26 cellular contexts compared by ENCODE assay signal in genomic region chr3:35651888-35652287, GRCh38. TPM values are rescaled to one million over a fixed set of nuclear protein-coding genes. Genes with fewer than 3 reads are reported as not detected.
DNase-seq lines count a peak whose midpoint lies in the region; ATAC-seq, FAIRE-seq and TF ChIP-seq lines count a peak whose summit lies in the region.
"Had no signal": no experiment of that assay in that cellular context is flagged by ENCODE, and none has a peak within 500 bp of the region (broad histone marks: within the 10 kb centered on the region; RNA-seq: fewer than 3 reads in every experiment).

No MANE protein-coding gene starts in this region.

- no peak for TF ChIP-seq POLR2A in endothelial cell of umbilical vein (IDR thresholded peaks at IDR 0.05; ENCODE audit: low read depth, low read length)

- H3K9ac ChIP-seq in DND-41 (ENCODE audit: low read depth, low read length) (peak overlapping the region; percentile 97), PC-3 (ENCODE audit: low read length) (no peak overlapping the region), endothelial cell of umbilical vein (replicated peaks; ENCODE audit: extremely low read depth, insufficient read depth, low read length) (no peak overlapping the region), neural progenitor cell (no peak overlapping the region), colonic mucosa (ENCODE audit: low read depth in 2 of 2, low read length in 2 of 2) (no peak overlapping the region)

- ATAC-seq in DND-41 (ENCODE audit: insufficient read depth, low read depth), result peak; percentile 14
- peak; percentile 96 for ATAC-seq in PC-3
- no peak for ATAC-seq in left cardiac atrium
- no peak for ATAC-seq in HG02798 (IDR thresholded peaks at IDR 0.05; ENCODE audit: poor library complexity, unreplicated experiment)
- ATAC-seq: left lung, mucosa of descending colon had no signal

- no peaks in the 10 kb centered on the region for H3K9me2 ChIP-seq in PC-3 (replicated peaks; ENCODE audit: low read length)

- TF ChIP-seq CTCF in DND-41 (IDR thresholded peaks at IDR 0.05; ENCODE audit: borderline replicate concordance, extremely low read depth, low read length, poor library complexity, severe bottlenecking) (no peak), PC-3 (conservative IDR thresholded peaks at IDR 0.05; ENCODE audit: low read depth, low read length) (no peak), endothelial cell of umbilical vein (IDR thresholded peaks at IDR 0.05; ENCODE audit: extremely low read depth in 1 of 2, insufficient read depth in 1 of 2, low read depth in 1 of 2, low read length in 2 of 2) (no peak), neural progenitor cell (IDR thresholded peaks at IDR 0.05) (no peak), colonic mucosa (IDR thresholded peaks at IDR 0.05) (no peak)

- peak overlapping the region; percentile 29 for H3K27ac Mint-ChIP-seq in neural progenitor cell
- H3K27ac Mint-ChIP-seq: activated CD4-positive, alpha-beta memory T cell treated with anti-CD3 and anti-CD28 coated beads for 36 hours; activated naive CD4-positive, alpha-beta T cell treated with anti-CD3 and anti-CD28 coated beads, Interleukin-2, amount 50 U/mL, for 24 hours; activated T-cell treated with anti-CD3 and anti-CD28 coated beads, Interleukin-2, amount 50 U/mL, for 24 hours had no signal

- no peak overlapping the region for H3K4me3 Mint-ChIP-seq in neural progenitor cell
- H3K4me3 Mint-ChIP-seq: activated CD4-positive, alpha-beta memory T cell treated with anti-CD3 and anti-CD28 coated beads for 36 hours; activated naive CD4-positive, alpha-beta T cell treated with anti-CD3 and anti-CD28 coated beads, Interleukin-2, amount 50 U/mL, for 24 hours; activated T-cell treated with anti-CD3 and anti-CD28 coated beads, Interleukin-2, amount 50 U/mL, for 24 hours had no signal

- H3K4me1 ChIP-seq in DND-41 (ENCODE audit: insufficient read depth, low read length), result peaks cover 92% of the 10 kb centered on the region
- H3K4me1 ChIP-seq in PC-3 (ENCODE audit: insufficient read depth, low read length), result peaks cover 7% of the 10 kb centered on the region
- H3K4me1 ChIP-seq in endothelial cell of umbilical vein (ENCODE audit: control insufficient read depth, extremely low read depth, insufficient read depth, low read length), result no peaks in the 10 kb centered on the region
- no peaks in the 10 kb centered on the region for H3K4me1 ChIP-seq in neural progenitor cell
- no peaks in the 10 kb centered on the region for H3K4me1 ChIP-seq in colonic mucosa
- H3K4me1 ChIP-seq: left lung, testis had no signal

- no peaks in the 10 kb centered on the region for H3K9me3 Mint-ChIP-seq in neural progenitor cell
- H3K9me3 Mint-ChIP-seq: activated CD4-positive, alpha-beta memory T cell treated with anti-CD3 and anti-CD28 coated beads for 36 hours; activated naive CD4-positive, alpha-beta T cell treated with anti-CD3 and anti-CD28 coated beads, Interleukin-2, amount 50 U/mL, for 24 hours; activated T-cell treated with anti-CD3 and anti-CD28 coated beads, Interleukin-2, amount 50 U/mL, for 24 hours had no signal

- H3K9me3 ChIP-seq in DND-41 (ENCODE audit: insufficient read depth, low read length, severe bottlenecking), result no peaks in the 10 kb centered on the region
- H3K9me3 ChIP-seq in PC-3 (ENCODE audit: low read length), result no peaks in the 10 kb centered on the region
- no peaks in the 10 kb centered on the region for H3K9me3 ChIP-seq in endothelial cell of umbilical vein (replicated peaks; ENCODE audit: control insufficient read depth, insufficient read depth, low read length)
- no peaks in the 10 kb centered on the region for H3K9me3 ChIP-seq in neural progenitor cell (ENCODE audit: low read depth)
- no peaks in the 10 kb centered on the region for H3K9me3 ChIP-seq in colonic mucosa
- H3K9me3 ChIP-seq: left lung, mucosa of descending colon, testis had no signal

- no peaks in the 10 kb centered on the region for H3K27me3 ChIP-seq in DND-41 (ENCODE audit: insufficient read depth, low read length, poor library complexity)
- no peaks in the 10 kb centered on the region for H3K27me3 ChIP-seq in PC-3 (ENCODE audit: low read length)
- no peaks in the 10 kb centered on the region for H3K27me3 ChIP-seq in endothelial cell of umbilical vein (ENCODE audit: control insufficient read depth in 2 of 2, insufficient read depth in 2 of 2, low read length in 2 of 2)
- H3K27me3 ChIP-seq in neural progenitor cell, result no peaks in the 10 kb centered on the region
- no peaks in the 10 kb centered on the region for H3K27me3 ChIP-seq in colonic mucosa
- H3K27me3 ChIP-seq: left lung, testis had no signal

- H4K20me1 ChIP-seq in DND-41 (ENCODE audit: insufficient read depth, low read length) (no peaks in the 10 kb centered on the region), PC-3 (ENCODE audit: low read length) (no peaks in the 10 kb centered on the region), endothelial cell of umbilical vein (replicated peaks; ENCODE audit: control insufficient read depth, extremely low read depth, insufficient read depth, low read length) (no peaks in the 10 kb centered on the region), neural progenitor cell (ENCODE audit: low read depth) (no peaks in the 10 kb centered on the region)

- CTCF ChIA-PET in PC-3 (lab: Charles Lee), result no interaction called here
- CTCF ChIA-PET in endothelial cell of umbilical vein (lab: Charles Lee), result no interaction called here

- H3F3A ChIP-seq in PC-3 (ENCODE audit: low read length, unreplicated experiment) (no peaks in the 10 kb centered on the region), neural progenitor cell (ENCODE audit: low read depth) (no peaks in the 10 kb centered on the region)

- no peak for FAIRE-seq in endothelial cell of umbilical vein (lab: Jason Lieb, UNC)
- FAIRE-seq: GM12891, small intestine had no signal

- H3K4me2 ChIP-seq in DND-41 (ENCODE audit: insufficient read depth, low read length) (peak overlapping the region; percentile 64), PC-3 (ENCODE audit: low read length) (peak overlapping the region; percentile 32; the same call in 1 of the 2 replicates), endothelial cell of umbilical vein (ENCODE audit: insufficient read depth, low read length) (no peak overlapping the region), neural progenitor cell (no peak overlapping the region)

- H3K27ac ChIP-seq in DND-41 (ENCODE audit: low read length), result peak overlapping the region; percentile 100
- peak overlapping the region; percentile 31 for H3K27ac ChIP-seq in PC-3 (ENCODE audit: low read length)
- H3K27ac ChIP-seq in endothelial cell of umbilical vein (ENCODE audit: insufficient read depth, low read depth, low read length), result no peak overlapping the region
- no peak overlapping the region for H3K27ac ChIP-seq in neural progenitor cell
- no peak overlapping the region for H3K27ac ChIP-seq in colonic mucosa
- H3K27ac ChIP-seq: left lung, RWPE1, testis, VCaP had no signal

- peak overlapping the region in 1 of 2 experiments; percentile 49; a peak in 3 of 4 replicates for H3K4me3 ChIP-seq in DND-41 (ENCODE audit: low read depth in 1 of 2, low read length in 2 of 2)
- no peak overlapping the region for H3K4me3 ChIP-seq in PC-3 (ENCODE audit: low read length)
- no peak overlapping the region for H3K4me3 ChIP-seq in endothelial cell of umbilical vein (replicated peaks in 1 of 3; ENCODE audit: insufficient read depth in 1 of 3, low read depth in 1 of 3, low read length in 3 of 3)
- no peak overlapping the region for H3K4me3 ChIP-seq in neural progenitor cell
- no peak overlapping the region for H3K4me3 ChIP-seq in colonic mucosa
- H3K4me3 ChIP-seq: left lung, mucosa of descending colon, testis had no signal

- DNase-seq in DND-41, result no peak
- DNase-seq in PC-3, result peak; percentile 66
- no peak for DNase-seq in endothelial cell of umbilical vein (ENCODE audit: low read depth, low spot score)
- DNase-seq in neural progenitor cell (ENCODE audit: low spot score), result no peak
- DNase-seq in NCI-H524 (lab: John Stamatoyannopoulos, UW), result no peak
- DNase-seq in left cardiac atrium, result no peak
- DNase-seq in colonic mucosa, result no peak
- DNase-seq: activated CD4-positive, alpha-beta memory T cell treated with anti-CD3 and anti-CD28 coated beads for 36 hours; activated T-cell treated with anti-CD3 and anti-CD28 coated beads, Interleukin-2, amount 50 U/mL, for 24 hours; central memory CD4-positive, alpha-beta T cell; effector memory CD4-positive, alpha-beta T cell; GF-D8; GOT3; left lung; mucosa of descending colon; NCI-H1092; NCI-H774; small intestine; stimulated activated CD4-positive, alpha-beta T cell treated with anti-CD3 and anti-CD28 coated beads, Interleukin-4, amount 100 ng/mL, for 4 hours; testis had no signal

- no peaks in the 10 kb centered on the region for H3K9me1 ChIP-seq in endothelial cell of umbilical vein (replicated peaks; ENCODE audit: control insufficient read depth, extremely low read depth, insufficient read depth, low read length)

- dilution Hi-C loops in endothelial cell of umbilical vein (cut with MboI; ENCODE audit: extremely low pct_ligation_motif_present, low sequenced_read_pairs), result no loop called here

- POLR2A ChIA-PET in PC-3 (lab: Charles Lee; ENCODE audit: unreplicated experiment), result interaction anchor here (0.6 kb wide), 2 partner anchors 257 to 776 kb away, joined by 3 to 5 read pairs; no protein-coding TSS in a partner anchor
- POLR2A ChIA-PET in endothelial cell of umbilical vein (lab: Charles Lee), result no interaction called here

- no TSS peak for BruUV-seq in PC-3 (replicated peaks; lab: Mats Ljungman, UMichigan)
- BruUV-seq in endothelial cell of umbilical vein (replicated peaks; lab: Mats Ljungman, UMichigan), result no TSS peak

- H3K27me3 Mint-ChIP-seq in neural progenitor cell (ENCODE audit: insufficient read depth, low read depth), result no peaks in the 10 kb centered on the region
- H3K27me3 Mint-ChIP-seq: activated CD4-positive, alpha-beta memory T cell treated with anti-CD3 and anti-CD28 coated beads for 36 hours; activated T-cell treated with anti-CD3 and anti-CD28 coated beads, Interleukin-2, amount 50 U/mL, for 24 hours had no signal

- H3K36me3 Mint-ChIP-seq in neural progenitor cell, result no peaks in the 10 kb centered on the region
- H3K36me3 Mint-ChIP-seq: activated CD4-positive, alpha-beta memory T cell treated with anti-CD3 and anti-CD28 coated beads for 36 hours; activated naive CD4-positive, alpha-beta T cell treated with anti-CD3 and anti-CD28 coated beads, Interleukin-2, amount 50 U/mL, for 24 hours had no signal

- H3K36me3 ChIP-seq in DND-41 (ENCODE audit: insufficient read depth, low read length) (peaks cover 60% of the 10 kb centered on the region), PC-3 (ENCODE audit: low read depth, low read length) (no peaks in the 10 kb centered on the region), endothelial cell of umbilical vein (ENCODE audit: control insufficient read depth in 2 of 2, extremely low read depth in 1 of 2, insufficient read depth in 2 of 2, low read length in 2 of 2) (no peaks in the 10 kb centered on the region), neural progenitor cell (no peaks in the 10 kb centered on the region), colonic mucosa (no peaks in the 10 kb centered on the region)
- H3K36me3 ChIP-seq: left lung had no signal

- H3K79me2 ChIP-seq in DND-41 (ENCODE audit: insufficient read depth, low read length) (peaks cover 98% of the 10 kb centered on the region), PC-3 (ENCODE audit: low read length) (no peaks in the 10 kb centered on the region), endothelial cell of umbilical vein (ENCODE audit: control insufficient read depth, insufficient read depth, low read length) (no peaks in the 10 kb centered on the region), neural progenitor cell (ENCODE audit: low read depth) (no peaks in the 10 kb centered on the region)

- peaks cover 19% of the 10 kb centered on the region for H3K4me1 Mint-ChIP-seq in neural progenitor cell
- H3K4me1 Mint-ChIP-seq: activated naive CD4-positive, alpha-beta T cell treated with anti-CD3 and anti-CD28 coated beads, Interleukin-2, amount 50 U/mL, for 24 hours had no signal

- intact Hi-C loops in PC-3 (cut with micrococcal nuclease) (loop anchor here (5.0 kb wide), 1 partner anchor 770 kb away; no protein-coding TSS in a partner anchor), endothelial cell of umbilical vein (cut with micrococcal nuclease) (loop anchor here (2.0 kb wide), 1 partner anchor 73 kb away; no protein-coding TSS in a partner anchor), left cardiac atrium (cut with DNase I) (no loop called here), colonic mucosa (cut with DNase I) (no loop called here)

- H2AFZ ChIP-seq in DND-41 (ENCODE audit: low read depth, low read length) (no peak overlapping the region), PC-3 (ENCODE audit: low read length) (no peak overlapping the region), endothelial cell of umbilical vein (ENCODE audit: low read depth, low read length) (no peak overlapping the region), neural progenitor cell (replicated peaks) (no peak overlapping the region)

RNA-seq across cellular contexts. Expression of gene ARPP21, which starts 12.6 kb away (rescaled TPM):
- total RNA-seq in PC-3 (2014; rRNA removed), result not detected in 2 replicates
- not detected in 2 replicates for total RNA-seq in endothelial cell of umbilical vein
- polyA plus RNA-seq in endothelial cell of umbilical vein, result not detected in 2 replicates
- not detected in 2 replicates for polyA plus RNA-seq in endothelial cell of umbilical vein (2011; cell fraction: cytosol; rRNA removed)
- polyA plus RNA-seq in endothelial cell of umbilical vein (2011; cell fraction: nucleus; rRNA removed), result not detected in 2 replicates
- polyA plus RNA-seq in endothelial cell of umbilical vein (2012), result not detected in 2 replicates
- polyA minus RNA-seq in endothelial cell of umbilical vein, result 0.57 TPM in 1 of 2 replicates, not detected in the other
- not detected for polyA minus RNA-seq in endothelial cell of umbilical vein (2011; cell fraction: cytosol; rRNA and poly(A)+ RNA removed)
- polyA minus RNA-seq in endothelial cell of umbilical vein (2011; cell fraction: nucleus; rRNA and poly(A)+ RNA removed), result not detected in 2 replicates
- 0.19 TPM in 1 of 2 replicates, not detected in the other for total RNA-seq in neural progenitor cell (ENCODE audit: low replicate concordance)
- total RNA-seq in left cardiac atrium, result not detected
- total RNA-seq in colonic mucosa, result under 1 TPM in 1 of 2 donors, not detected in 1; 0.42 TPM
- total RNA-seq: activated CD4-positive, alpha-beta memory T cell treated with anti-CD3 and anti-CD28 coated beads for 36 hours; left lung; osteoblast had no signal

Comparison
In these comparisons a context has a peak if more than half of its experiments do, and no peak if none do; other contexts are left out.
1. ATAC-seq: peak in DND-41 (single experiment) and PC-3 (single experiment); none in left cardiac atrium (0 of 2) and HG02798 (single experiment).
2. H3K27ac ChIP-seq: peak in DND-41 (single experiment) and PC-3 (single experiment); none in endothelial cell of umbilical vein (single experiment), neural progenitor cell (single experiment) and colonic mucosa (single experiment).
3. H3K4me2 ChIP-seq: peak in DND-41 (single experiment) and PC-3 (single experiment); none in endothelial cell of umbilical vein (single experiment) and neural progenitor cell (single experiment).
4. intact Hi-C loops: an anchor here in PC-3 (5.0 kb wide) and endothelial cell of umbilical vein (2.0 kb wide); none called in left cardiac atrium and colonic mucosa.